Comparison of ENCODE assay signal across 1 cellular context in genomic region chr3:50319872-50320625, GRCh38.
TF ChIP-seq lines count a peak whose summit lies in the region.

No MANE protein-coding gene starts in this region.

TF ChIP-seq in H1, 55 proteins besides CTCF, POLR2A, EP300 and RAD21:
- TF ChIP-seq CHD2 (IDR thresholded peaks at IDR 0.05; ENCODE audit: low read length) = no peak
- no peak for TF ChIP-seq TCF12 (IDR thresholded peaks at IDR 0.05; ENCODE audit: low read depth, low read length)
- TF ChIP-seq NRF1 (IDR thresholded peaks at IDR 0.05; ENCODE audit: low read depth, low read length) = no peak
- no peak for TF ChIP-seq CHD1 (IDR thresholded peaks at IDR 0.05; ENCODE audit: low read depth, low read length)
- TF ChIP-seq CHD7 (IDR thresholded peaks at IDR 0.05; ENCODE audit: insufficient replicate concordance, low read length) = no peak
- no peak for TF ChIP-seq JUND (IDR thresholded peaks at IDR 0.05; ENCODE audit: low read length)
- no peak for TF ChIP-seq SIX5 (IDR thresholded peaks at IDR 0.05; ENCODE audit: low read depth, low read length)
- no peak for TF ChIP-seq ASH2L (IDR thresholded peaks at IDR 0.05; ENCODE audit: low read length)
- TF ChIP-seq MAX (IDR thresholded peaks at IDR 0.05) = no peak
- no peak for TF ChIP-seq ZNF274 (IDR thresholded peaks at IDR 0.05; ENCODE audit: borderline replicate concordance, extremely low read depth, low read length)
- TF ChIP-seq SP4 (IDR thresholded peaks at IDR 0.05; ENCODE audit: low read length) = no peak
- no peak for TF ChIP-seq PHF8 (conservative IDR thresholded peaks at IDR 0.05; ENCODE audit: low read depth, low read length)
- TF ChIP-seq KDM4A (IDR thresholded peaks at IDR 0.05; ENCODE audit: low read depth, low read length, severe bottlenecking) = no peak
- no peak for TF ChIP-seq RXRA (IDR thresholded peaks at IDR 0.05; ENCODE audit: insufficient read depth, low read depth, low read length)
- no peak for TF ChIP-seq KDM1A (IDR thresholded peaks at IDR 0.05; ENCODE audit: borderline replicate concordance, low read length)
- TF ChIP-seq NANOG (IDR thresholded peaks at IDR 0.05; ENCODE audit: insufficient read depth, low read depth, low read length, poor library complexity, severe bottlenecking) = no peak
- no peak for TF ChIP-seq SIN3A (conservative IDR thresholded peaks at IDR 0.05 in 1 of 2, IDR thresholded peaks at IDR 0.05 in 1 of 2; ENCODE audit: low read depth in 1 of 2, low read length in 2 of 2)
- no peak for TF ChIP-seq USF2 (IDR thresholded peaks at IDR 0.05; ENCODE audit: low read length)
- TF ChIP-seq CBX5 (IDR thresholded peaks at IDR 0.05; ENCODE audit: low read depth, low read length) = no peak
- TF ChIP-seq TBP (IDR thresholded peaks at IDR 0.05; ENCODE audit: low read depth, low read length) = no peak
